Comparison of ENCODE assay signal across 24 cellular contexts in genomic region chr5:52190737-52191136, GRCh38.
"Had no signal": no experiment of that assay in that cellular context is flagged by ENCODE, and none has a peak within 500 bp of the region (broad histone marks: within the 10 kb centered on the region; RNA-seq: fewer than 3 reads in every experiment).

No MANE protein-coding gene starts in this region.

- ATAC-seq: esophagus mucosa, gastrocnemius medialis, heart right ventricle, left cardiac atrium, left lung, left ventricle myocardium superior, lower lobe of right lung, mucosa of descending colon had no signal

- H3K4me1 ChIP-seq: esophagus squamous epithelium, gastrocnemius medialis, heart right ventricle, left lung, lower lobe of right lung had no signal

- H3K27ac ChIP-seq: coronary artery, dorsolateral prefrontal cortex, epithelial cell of prostate, esophagus squamous epithelium, gastrocnemius medialis, heart right ventricle, left lung, lower lobe of right lung had no signal

- H3K36me3 ChIP-seq: esophagus squamous epithelium, gastrocnemius medialis, heart right ventricle, left lung, lower lobe of right lung had no signal

- H3K27me3 ChIP-seq: dorsolateral prefrontal cortex, esophagus squamous epithelium, gastrocnemius medialis, heart right ventricle, left lung had no signal

- FAIRE-seq: keratinocyte had no signal

- H3K9me3 ChIP-seq: esophagus squamous epithelium, gastrocnemius medialis, left lung, lower lobe of right lung, mucosa of descending colon had no signal

- H3K4me3 ChIP-seq: coronary artery, dorsolateral prefrontal cortex, esophagus squamous epithelium, gastrocnemius medialis, heart right ventricle, left lung, lower lobe of right lung, mucosa of descending colon had no signal

- DNase-seq: dermis blood vessel endothelial cell; dorsolateral prefrontal cortex; effector CD4-positive, alpha-beta T cell; effector memory CD4-positive, alpha-beta T cell; erythroblast; esophagus squamous epithelium; foreskin fibroblast; foreskin melanocyte; gastrocnemius medialis; glutamatergic neuron; head of caudate nucleus; heart right ventricle; hippocampal formation; left cardiac atrium; left lung; left ventricle myocardium superior; lower lobe of right lung; mesenchymal stem cell; mucosa of descending colon; naive B cell had no signal
